1 cellular context compared by ENCODE assay signal in genomic region chr2:27912512-27912911, GRCh38.
TF ChIP-seq lines count a peak whose summit lies in the region.

No MANE protein-coding gene starts in this region.

TF ChIP-seq in A549, 52 proteins besides CTCF, POLR2A, EP300 and RAD21 (continued from another document):
- TF ChIP-seq PHF8 (IDR thresholded peaks at IDR 0.05; ENCODE audit: borderline replicate concordance, low read depth) = no peak
- TF ChIP-seq TP53 (CRISPR knock-in tag; IDR thresholded peaks at IDR 0.05) = no peak
- no peak for TF ChIP-seq E2F6 (IDR thresholded peaks at IDR 0.05; ENCODE audit: borderline replicate concordance, low read depth)
- TF ChIP-seq REST (IDR thresholded peaks at IDR 0.05) = no peak
